ENCODE assay signal across 14 cellular contexts in genomic region chr14:31877333-31877798, GRCh38.
DNase-seq lines count a peak whose midpoint lies in the region; ATAC-seq and TF ChIP-seq lines count a peak whose summit lies in the region.
"Had no signal": no experiment of that assay in that cellular context is flagged by ENCODE, and none has a peak within 500 bp of the region (broad histone marks: within the 10 kb centered on the region; RNA-seq: fewer than 3 reads in every experiment).

No MANE protein-coding gene starts in this region.

- H3K27me3 Mint-ChIP-seq in neural progenitor cell (ENCODE audit: insufficient read depth, low read depth): no peaks in the 10 kb centered on the region
- H3K27me3 Mint-ChIP-seq in stimulated activated naive B cell treated with anti-CD40 and anti-IgM and Interleukin-4, amounts not matched to agents 10 μg/mL and 1 μg/mL and 100 μg/mL, for 72 hours: no peaks in the 10 kb centered on the region

- H3K4me3 ChIP-seq in BLaER1: no peak overlapping the region
- no peak overlapping the region for H3K4me3 ChIP-seq in adrenal gland
- no peak overlapping the region for H3K4me3 ChIP-seq in neural progenitor cell

- H3K27me3 ChIP-seq in BLaER1: no peaks in the 10 kb centered on the region
- no peaks in the 10 kb centered on the region for H3K27me3 ChIP-seq in adrenal gland
- no peaks in the 10 kb centered on the region for H3K27me3 ChIP-seq in neural progenitor cell

- no peaks in the 10 kb centered on the region for H3K79me2 ChIP-seq in neural progenitor cell (ENCODE audit: low read depth)

- H3K9ac ChIP-seq in BLaER1: peak overlapping the region; percentile 13; the same call in 1 of the 2 replicates
- no peak overlapping the region for H3K9ac ChIP-seq in neural progenitor cell

- TF ChIP-seq CTCF in adrenal gland (IDR thresholded peaks at IDR 0.05) (no peak), neural progenitor cell (IDR thresholded peaks at IDR 0.05) (no peak)

- TF ChIP-seq POLR2A in adrenal gland (IDR thresholded peaks at IDR 0.05): no peak

- peak overlapping the region; percentile 42 for H3K27ac ChIP-seq in BLaER1
- H3K27ac ChIP-seq in adrenal gland: peak overlapping the region in 3 of 5 donors; percentile 15 to 19 (median 19)
- no peak overlapping the region for H3K27ac ChIP-seq in neural progenitor cell

- DNase-seq in adrenal gland (no peak), Right ventricle myocardium superior (no peak), neural progenitor cell (ENCODE audit: low spot score) (no peak), NCI-H2227 (lab: John Stamatoyannopoulos, UW; ENCODE audit: unreplicated experiment) (no peak)
- DNase-seq in stimulated activated naive B cell treated with anti-CD40 and anti-IgM and Interleukin-4, amounts not matched to agents 10 μg/mL and 1 μg/mL and 100 μg/mL, for 72 hours: no peak
- DNase-seq: activated T-cell treated with anti-CD3 and anti-CD28 coated beads, Interleukin-2, amount 50 U/mL, for 1 hour; NCI-H526; SIG-M5; stimulated activated CD4-positive, alpha-beta T cell treated with anti-CD3 and anti-CD28 coated beads, Interleukin-15, amount 100 ng/mL, for 24 hours had no signal

- H2AFZ ChIP-seq in neural progenitor cell (replicated peaks): peak overlapping the region; percentile 2

- no peaks in the 10 kb centered on the region for H3K36me3 ChIP-seq in BLaER1
- H3K36me3 ChIP-seq in adrenal gland (replicated peaks in 1 of 2): no peaks in the 10 kb centered on the region
- H3K36me3 ChIP-seq in neural progenitor cell: no peaks in the 10 kb centered on the region

- H4K20me1 ChIP-seq in BLaER1 (no peaks in the 10 kb centered on the region), neural progenitor cell (ENCODE audit: low read depth) (no peaks in the 10 kb centered on the region)

- H3K4me2 ChIP-seq in BLaER1: peak overlapping the region; percentile 64
- no peak overlapping the region for H3K4me2 ChIP-seq in neural progenitor cell

- no peak overlapping the region for H3K4me3 Mint-ChIP-seq in neural progenitor cell
- no peak overlapping the region for H3K4me3 Mint-ChIP-seq in stimulated activated naive B cell treated with anti-CD40 and anti-IgM and Interleukin-4, amounts not matched to agents 10 μg/mL and 1 μg/mL and 100 μg/mL, for 72 hours
- H3K4me3 Mint-ChIP-seq: natural killer cell treated with Interleukin-12 subunit alpha and Interleukin-12 subunit beta and Interleukin-15 and Interleukin-18, amount 100 ng/mL, for 72 hours; WTC11 had no signal

- peaks cover 28% of the 10 kb centered on the region for H3K4me1 ChIP-seq in BLaER1
- H3K4me1 ChIP-seq in adrenal gland (replicated peaks in 1 of 2): peaks cover 0 to 7% of the 10 kb centered on the region in 2 donors
- H3K4me1 ChIP-seq in neural progenitor cell: no peaks in the 10 kb centered on the region

- H3K36me3 Mint-ChIP-seq in neural progenitor cell: no peaks in the 10 kb centered on the region
- no peaks in the 10 kb centered on the region for H3K36me3 Mint-ChIP-seq in stimulated activated naive B cell treated with anti-CD40 and anti-IgM and Interleukin-4, amounts not matched to agents 10 μg/mL and 1 μg/mL and 100 μg/mL, for 72 hours
- H3K36me3 Mint-ChIP-seq: natural killer cell treated with Interleukin-12 subunit alpha and Interleukin-12 subunit beta and Interleukin-15 and Interleukin-18, amount 100 ng/mL, for 72 hours; WTC11 had no signal

- H3K9me3 ChIP-seq in BLaER1 (no peaks in the 10 kb centered on the region), adrenal gland (replicated peaks in 1 of 3) (no peaks in the 10 kb centered on the region), neural progenitor cell (ENCODE audit: low read depth) (no peaks in the 10 kb centered on the region)

- ATAC-seq in Right ventricle myocardium superior (ENCODE audit: poor library complexity) (peak; percentile 59), GM18873 (IDR thresholded peaks at IDR 0.05; ENCODE audit: low FRiP score, unreplicated experiment) (no peak)
- no peak for ATAC-seq in activated CD4-positive, CD25-positive, alpha-beta regulatory T cell treated with anti-CD3 and anti-CD28 coated beads, Interleukin-2, amount 50 U/mL, for 24 hours
- no peak for ATAC-seq in stimulated activated naive B cell treated with anti-CD40 and anti-IgM and Interleukin-4, amounts not matched to agents 10 μg/mL and 1 μg/mL and 100 μg/mL, for 72 hours (replicated peaks)
- ATAC-seq: natural killer cell treated with Interleukin-12 subunit alpha and Interleukin-12 subunit beta and Interleukin-15 and Interleukin-18, amount 100 ng/mL, for 72 hours; WTC11 had no signal

- intact Hi-C loops in adrenal gland (cut with DNase I): no loop called here
- intact Hi-C loops in Right ventricle myocardium superior (cut with DNase I): no loop called here

- H3F3A ChIP-seq in neural progenitor cell (ENCODE audit: low read depth): no peaks in the 10 kb centered on the region

- peak overlapping the region; percentile 1 for H3K27ac Mint-ChIP-seq in neural progenitor cell
- H3K27ac Mint-ChIP-seq in stimulated activated naive B cell treated with anti-CD40 and anti-IgM and Interleukin-4, amounts not matched to agents 10 μg/mL and 1 μg/mL and 100 μg/mL, for 72 hours: no peak overlapping the region
- H3K27ac Mint-ChIP-seq: natural killer cell treated with Interleukin-12 subunit alpha and Interleukin-12 subunit beta and Interleukin-15 and Interleukin-18, amount 100 ng/mL, for 72 hours; WTC11 had no signal

- H3K4me1 Mint-ChIP-seq in neural progenitor cell: peaks cover 13% of the 10 kb centered on the region
- H3K4me1 Mint-ChIP-seq in stimulated activated naive B cell treated with anti-CD40 and anti-IgM and Interleukin-4, amounts not matched to agents 10 μg/mL and 1 μg/mL and 100 μg/mL, for 72 hours: peaks cover 0 to 2% of the 10 kb centered on the region in 2 donors
- H3K4me1 Mint-ChIP-seq: WTC11 had no signal

- H3K9me3 Mint-ChIP-seq in neural progenitor cell: peaks cover 4% of the 10 kb centered on the region
- H3K9me3 Mint-ChIP-seq in stimulated activated naive B cell treated with anti-CD40 and anti-IgM and Interleukin-4, amounts not matched to agents 10 μg/mL and 1 μg/mL and 100 μg/mL, for 72 hours: no peaks in the 10 kb centered on the region
- H3K9me3 Mint-ChIP-seq: WTC11 had no signal

- WGBS in adrenal gland, 4 donors: 47 to 59% (median 48%) methylated on average over 9 of the region's 9 CpGs
